ENCODE assay signal across 14 cellular contexts in genomic region chr2:206937519-206937918, GRCh38. TPM values are rescaled to one million over a fixed set of nuclear protein-coding genes. Genes with fewer than 3 reads are reported as not detected.
A peak's percentile ranks its signal among the peaks of the same experiment; 100 is the strongest.
DNase-seq lines count a peak whose midpoint lies in the region; ATAC-seq and FAIRE-seq lines count a peak whose summit lies in the region.
"Had no signal": no experiment of that assay in that cellular context is flagged by ENCODE, and none has a peak within 500 bp of the region (broad histone marks: within the 10 kb centered on the region; RNA-seq: fewer than 3 reads in every experiment).

No MANE protein-coding gene starts in this region.

- no peak overlapping the region for H4K5ac ChIP-seq in mesendoderm (ENCODE audit: low read length)

- no peaks in the 10 kb centered on the region for H3K9me3 ChIP-seq in small intestine (ENCODE audit: control insufficient read depth, low read depth)
- H3K9me3 ChIP-seq: gastroesophageal sphincter, MG63 had no signal

- H3K9ac ChIP-seq in mesendoderm (ENCODE audit: low read length) = no peak overlapping the region

- no peak overlapping the region for H2AK5ac ChIP-seq in mesendoderm (ENCODE audit: low read length)

- H3K36me3 ChIP-seq in small intestine (ENCODE audit: control insufficient read depth in 2 of 2, insufficient read depth in 2 of 2, low read length in 2 of 2) = no peaks in the 10 kb centered on the region
- no peaks in the 10 kb centered on the region for H3K36me3 ChIP-seq in mesendoderm (ENCODE audit: control insufficient read depth, insufficient read depth, low read length)
- H3K36me3 ChIP-seq: gastroesophageal sphincter, MG63 had no signal

- DNase-seq in small intestine (peak; percentile 44), retina (no peak), mesendoderm (no peak)
- DNase-seq: activated CD4-positive, CD25-positive, alpha-beta regulatory T cell treated with anti-CD3 and anti-CD28 coated beads, Interleukin-2, amount 50 U/mL, for 72 hours; activated T-cell treated with anti-CD3 and anti-CD28 coated beads, Interleukin-2, amount 50 U/mL, for 48 hours; effector memory CD8-positive, alpha-beta T cell had no signal

- H3K23ac ChIP-seq in mesendoderm (ENCODE audit: low read length) = no peak overlapping the region

- ATAC-seq in GM18909 (IDR thresholded peaks at IDR 0.05; ENCODE audit: poor library complexity, unreplicated experiment) (peak; percentile 82), GM21528 (IDR thresholded peaks at IDR 0.05; ENCODE audit: low FRiP score, unreplicated experiment) (peak; percentile 73), HG03103 (IDR thresholded peaks at IDR 0.05; ENCODE audit: low read depth, unreplicated experiment) (peak; percentile 94), GM18520 (IDR thresholded peaks at IDR 0.05; ENCODE audit: unreplicated experiment) (no peak)
- ATAC-seq: effector memory CD8-positive, alpha-beta T cell; gastroesophageal sphincter; stimulated activated effector memory CD8-positive, alpha-beta T cell treated with anti-CD3 and anti-CD28 coated beads, Interleukin-12 subunit alpha, Interleukin-12 subunit beta, amount 100 ng/mL, for 72 hours had no signal

- no peak overlapping the region for H3K4me2 ChIP-seq in mesendoderm (ENCODE audit: low read length)

- H3K4me1 ChIP-seq in small intestine (ENCODE audit: control insufficient read depth in 2 of 2, insufficient read depth in 1 of 2, low read depth in 1 of 2, low read length in 1 of 2) = peaks cover 0 to 5% of the 10 kb centered on the region in 2 donors
- no peaks in the 10 kb centered on the region for H3K4me1 ChIP-seq in mesendoderm (ENCODE audit: control insufficient read depth, low read depth, low read length)

- no peak overlapping the region for H3K56ac ChIP-seq in mesendoderm (ENCODE audit: low read length)

- H2BK15ac ChIP-seq in mesendoderm (replicated peaks; ENCODE audit: low read depth) = no peak overlapping the region

- no peak overlapping the region for H3K4me3 ChIP-seq in small intestine (ENCODE audit: low read depth in 1 of 2, low read length in 2 of 2)
- H3K4me3 ChIP-seq in mesendoderm (ENCODE audit: low read length) = no peak overlapping the region
- H3K4me3 ChIP-seq: gastroesophageal sphincter, MG63 had no signal

- no peak overlapping the region for H3K4ac ChIP-seq in mesendoderm (ENCODE audit: low read depth, low read length)

- H2BK5ac ChIP-seq in mesendoderm (ENCODE audit: low read length) = no peak overlapping the region

- no peak overlapping the region for H2BK120ac ChIP-seq in mesendoderm (ENCODE audit: low read depth, low read length)

- H3K79me2 ChIP-seq in mesendoderm (ENCODE audit: control insufficient read depth, insufficient read depth, low read length) = no peaks in the 10 kb centered on the region

- H3K27me3 ChIP-seq in small intestine (ENCODE audit: control insufficient read depth in 2 of 2, insufficient read depth in 2 of 2, low read length in 2 of 2) (no peaks in the 10 kb centered on the region), mesendoderm (ENCODE audit: insufficient read depth, low read length, poor library complexity) (no peaks in the 10 kb centered on the region)
- H3K27me3 ChIP-seq: gastroesophageal sphincter, MG63 had no signal

- no peak for FAIRE-seq in small intestine (lab: Jason Lieb, UNC)
- FAIRE-seq: astrocyte had no signal

- no peak overlapping the region for H4K8ac ChIP-seq in mesendoderm (ENCODE audit: low read depth, low read length)

- WGBS in small intestine, 3 donors = 23 to 41% (median 33%) methylated on average over 6 of the region's 6 CpGs
- WGBS in mesendoderm (ENCODE audit: extremely low coverage, insufficient coverage, low lambda C conversion rate) = no CpG with 5 or more reads among the region's 6 CpGs

- no peak overlapping the region for H3K18ac ChIP-seq in mesendoderm (ENCODE audit: low read length)

- peak overlapping the region in 1 of 2 donors; percentile 39 for H3K27ac ChIP-seq in small intestine (ENCODE audit: low read depth in 1 of 2, low read length in 1 of 2)
- no peak overlapping the region for H3K27ac ChIP-seq in mesendoderm (ENCODE audit: low read depth, low read length)
- H3K27ac ChIP-seq: gastroesophageal sphincter had no signal

- H3K79me1 ChIP-seq in mesendoderm (ENCODE audit: low read length) = no peaks in the 10 kb centered on the region

RNA-seq across cellular contexts. Expression of gene CPO, which starts 1.8 kb away (rescaled TPM):
- polyA plus RNA-seq in small intestine = 10 to 100 TPM in 1 of 3 donors, 1 to 10 TPM in 2; 2.2 to 15.7 (median 3.9) TPM
- polyA plus RNA-seq in mesendoderm (2013, experiment 1 of 2) = 0.39 TPM
- 0.41 TPM for polyA plus RNA-seq in mesendoderm (2013, experiment 2 of 2)
